In the genomic region with DNA sequence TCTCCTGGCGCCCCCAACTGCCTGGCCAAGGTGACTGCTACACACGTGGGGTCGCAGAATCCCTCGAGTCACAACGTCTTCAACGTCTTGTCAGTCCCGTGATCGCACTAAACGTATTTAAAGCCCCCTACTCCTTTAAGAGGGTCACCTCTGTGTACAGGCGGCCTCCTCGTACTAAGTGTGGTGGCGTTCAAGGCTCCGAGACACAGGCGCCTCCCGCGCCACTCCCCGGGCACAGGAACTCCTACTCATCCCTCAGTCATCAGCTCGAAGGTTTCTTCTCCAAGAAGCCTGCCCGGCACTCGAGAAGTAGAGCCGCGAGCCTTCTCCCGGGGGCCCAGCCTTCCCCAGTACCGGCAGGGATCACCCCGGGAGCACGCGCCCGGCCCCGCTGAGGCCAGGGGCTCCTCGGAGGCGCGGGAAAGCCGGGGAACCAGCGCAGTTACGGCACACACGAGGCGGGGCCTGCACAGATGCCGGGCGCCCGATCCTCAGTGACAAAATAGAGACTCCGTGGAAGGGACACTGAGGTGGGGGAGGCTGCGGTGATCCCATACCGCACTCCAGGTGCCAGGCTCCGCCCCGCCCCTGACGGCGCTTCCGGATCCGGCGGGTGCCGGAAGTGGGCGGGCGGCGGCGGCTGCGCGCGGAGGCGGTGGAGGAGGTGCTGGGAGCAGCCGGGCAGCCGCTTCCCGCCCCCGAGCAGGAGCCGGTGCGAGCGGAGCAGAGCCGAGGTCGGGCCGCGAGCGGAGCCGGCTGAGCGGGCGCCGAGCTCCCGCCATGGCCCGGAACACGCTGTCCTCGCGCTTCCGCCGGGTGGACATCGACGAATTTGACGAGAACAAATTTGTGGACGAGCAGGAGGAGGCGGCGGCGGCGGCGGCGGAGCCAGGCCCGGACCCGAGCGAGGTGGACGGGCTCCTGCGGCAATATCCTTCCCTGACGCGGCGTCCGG, we compare ENCODE assay signal across 8 cellular contexts. TPM values are rescaled to one million over a fixed set of nuclear protein-coding genes. Genes with fewer than 3 reads are reported as not detected.
DNase-seq lines count a peak whose midpoint lies in the region; ATAC-seq, FAIRE-seq and TF ChIP-seq lines count a peak whose summit lies in the region.

No MANE protein-coding gene starts in this region.

- H3K4me3 ChIP-seq in keratinocyte (ENCODE audit: control insufficient read depth in 2 of 3, extremely low read depth in 1 of 3, insufficient read depth in 2 of 3, low read depth in 1 of 3, low read length in 3 of 3), result peak overlapping the region; percentile 78 to 98 (median 96)

- H3K4me1 Mint-ChIP-seq in central memory CD8-positive, alpha-beta T cell, result peaks cover 55% of the 10 kb centered on the region

- peaks cover 43% of the 10 kb centered on the region for H3K4me1 ChIP-seq in keratinocyte (ENCODE audit: control insufficient read depth, extremely low read depth, insufficient read depth, low read length)

- peak overlapping the region; percentile 94 for H3K27ac ChIP-seq in keratinocyte (ENCODE audit: control insufficient read depth, insufficient read depth, low read length)

- peak; percentile 40 for ATAC-seq in GM18858 (IDR thresholded peaks at IDR 0.05; ENCODE audit: unreplicated experiment)
- peak; percentile 49 for ATAC-seq in HG03066 (IDR thresholded peaks at IDR 0.05; ENCODE audit: low read depth, unreplicated experiment)
- ATAC-seq in central memory CD8-positive, alpha-beta T cell (replicated peaks; ENCODE audit: extremely low read depth, poor library complexity, severe bottlenecking), result peak; percentile 52

- H3K36me3 ChIP-seq in keratinocyte (ENCODE audit: control insufficient read depth in 2 of 2, extremely low read depth in 1 of 2, insufficient read depth in 2 of 2, low read length in 2 of 2), result peaks cover 9 to 24% of the 10 kb centered on the region in 2 experiments

- no peaks in the 10 kb centered on the region for H3K27me3 ChIP-seq in keratinocyte (ENCODE audit: control insufficient read depth, extremely low read depth, insufficient read depth, low read length)

- DNase-seq in AG08395 (ENCODE audit: low spot score) (peak; percentile 96), NCI-H2196 treated with DMSO at 0.1 percent for 48 hours (lab: John Stamatoyannopoulos, UW; ENCODE audit: unreplicated experiment) (peak; percentile 69), keratinocyte (ENCODE audit: low read depth, low spot score) (no peak)
- DNase-seq in activated CD4-positive, CD25-positive, alpha-beta regulatory T cell treated with anti-CD3 and anti-CD28 coated beads, Interleukin-2, amount 50 U/mL, for 16 hours (ENCODE audit: low read depth, low spot score), result peak; percentile 86
- DNase-seq in central memory CD8-positive, alpha-beta T cell (ENCODE audit: low spot score in 2 of 2), result peak; percentile 80 to 86
- peak; percentile 86 to 93 (median 89) for DNase-seq in stimulated activated CD4-positive, alpha-beta T cell treated with anti-CD3 and anti-CD28 coated beads, Interleukin-12 subunit alpha, Interleukin-12 subunit beta, amount 100 ng/mL, for 48 hours (ENCODE audit: low read depth in 2 of 3, low spot score in 1 of 3)

- H3K27me3 Mint-ChIP-seq in central memory CD8-positive, alpha-beta T cell, result no peaks in the 10 kb centered on the region

- peak overlapping the region; percentile 97 for H3K9ac ChIP-seq in keratinocyte (ENCODE audit: control insufficient read depth, extremely low read depth, insufficient read depth, low read length)

- FAIRE-seq in keratinocyte (lab: Jason Lieb, UNC), result no peak

- H2AFZ ChIP-seq in keratinocyte (ENCODE audit: control insufficient read depth, low read length), result peak overlapping the region; percentile 51

- peak in 1 of 3 experiments; percentile 31 for TF ChIP-seq CTCF in keratinocyte (optimal IDR thresholded peaks at IDR 0.05 in 1 of 3, IDR thresholded peaks at IDR 0.05 in 1 of 3, conservative IDR thresholded peaks at IDR 0.05 in 1 of 3; ENCODE audit: extremely low read depth in 1 of 3, insufficient read depth in 2 of 3, low read length in 3 of 3)

- H3K4me2 ChIP-seq in keratinocyte (ENCODE audit: control insufficient read depth, extremely low read depth, insufficient read depth, low read depth, low read length), result peak overlapping the region; percentile 98

- peaks cover 2% of the 10 kb centered on the region for H3K9me1 ChIP-seq in keratinocyte (ENCODE audit: control insufficient read depth, extremely low read depth, insufficient read depth, low read length)

- no peaks in the 10 kb centered on the region for H3K9me3 ChIP-seq in keratinocyte (ENCODE audit: control insufficient read depth, low read depth, low read length)

- peaks cover 44% of the 10 kb centered on the region for H3K36me3 Mint-ChIP-seq in central memory CD8-positive, alpha-beta T cell (ENCODE audit: insufficient read depth)

- H3K4me3 Mint-ChIP-seq in central memory CD8-positive, alpha-beta T cell, result peak overlapping the region; percentile 95

- dilution Hi-C loops in keratinocyte (cut with MboI; ENCODE audit: extremely low pct_ligation_motif_present, low sequenced_read_pairs), result no loop called here

- peaks cover 56% of the 10 kb centered on the region for H3K79me2 ChIP-seq in keratinocyte (ENCODE audit: control insufficient read depth, insufficient read depth, low read length)

- no peaks in the 10 kb centered on the region for H3K9me3 Mint-ChIP-seq in central memory CD8-positive, alpha-beta T cell

- peak overlapping the region; percentile 93 for H3K27ac Mint-ChIP-seq in central memory CD8-positive, alpha-beta T cell (ENCODE audit: low read depth)

- H4K20me1 ChIP-seq in keratinocyte (ENCODE audit: control insufficient read depth, extremely low read depth, insufficient read depth, low read length), result peaks cover 8% of the 10 kb centered on the region

RNA-seq across cellular contexts. Expression of a gene that starts 6.9 kb away (rescaled TPM):
- polyA plus RNA-seq in keratinocyte, result 79.5 to 107 TPM (median 102 TPM) in 3 replicates
- polyA plus RNA-seq in keratinocyte (2011; ENCODE audit: low read depth), result 193 TPM
- 97.3 and 103 TPM in 2 replicates for polyA plus RNA-seq in keratinocyte (2011; cell fraction: cytosol; rRNA removed)
- polyA plus RNA-seq in keratinocyte (2011; cell fraction: nucleus; rRNA removed), result 58.9 and 80.7 TPM in 2 replicates
- 88.5 and 126 TPM in 2 replicates for polyA plus RNA-seq in keratinocyte (2012; ENCODE audit: low replicate concordance)
- polyA minus RNA-seq in keratinocyte, result 13.2 to 34.9 TPM (median 23.4 TPM) in 3 replicates
- polyA minus RNA-seq in keratinocyte (2011; cell fraction: cytosol; rRNA and poly(A)+ RNA removed), result 41.1 TPM
- 11.7 and 14.9 TPM in 2 replicates for polyA minus RNA-seq in keratinocyte (2011; cell fraction: nucleus; rRNA and poly(A)+ RNA removed)

RNA-seq across cellular contexts. Expression of a gene that starts 7.0 kb away (rescaled TPM):
- 2,334 to 5,073 TPM (median 3,325 TPM) in 3 replicates for polyA plus RNA-seq in keratinocyte
- 2,668 TPM for polyA plus RNA-seq in keratinocyte (2011; ENCODE audit: low read depth)
- 894 and 1,713 TPM in 2 replicates for polyA plus RNA-seq in keratinocyte (2011; cell fraction: cytosol; rRNA removed)
- polyA plus RNA-seq in keratinocyte (2011; cell fraction: nucleus; rRNA removed), result 508 and 737 TPM in 2 replicates
- 3,012 and 3,893 TPM in 2 replicates for polyA plus RNA-seq in keratinocyte (2012; ENCODE audit: low replicate concordance)
- polyA minus RNA-seq in keratinocyte, result 341 to 1,372 TPM (median 505 TPM) in 3 replicates
- 894 TPM for polyA minus RNA-seq in keratinocyte (2011; cell fraction: cytosol; rRNA and poly(A)+ RNA removed)
- 127 TPM in 2 replicates for polyA minus RNA-seq in keratinocyte (2011; cell fraction: nucleus; rRNA and poly(A)+ RNA removed)

RNA-seq across cellular contexts. Expression of a gene that starts 15.5 kb away (rescaled TPM):
- not detected in 3 replicates for polyA plus RNA-seq in keratinocyte
- polyA plus RNA-seq in keratinocyte (2011; ENCODE audit: low read depth), result not detected
- not detected in 2 replicates for polyA plus RNA-seq in keratinocyte (2011; cell fraction: cytosol; rRNA removed)
- polyA plus RNA-seq in keratinocyte (2011; cell fraction: nucleus; rRNA removed), result not detected in 2 replicates
- polyA plus RNA-seq in keratinocyte (2012; ENCODE audit: low replicate concordance), result not detected in 2 replicates
- polyA minus RNA-seq in keratinocyte, result not detected in 3 replicates
- polyA minus RNA-seq in keratinocyte (2011; cell fraction: cytosol; rRNA and poly(A)+ RNA removed), result not detected
- polyA minus RNA-seq in keratinocyte (2011; cell fraction: nucleus; rRNA and poly(A)+ RNA removed), result not detected in 2 replicates
